ENCODE assay signal across 20 cellular contexts in the genomic region with DNA sequence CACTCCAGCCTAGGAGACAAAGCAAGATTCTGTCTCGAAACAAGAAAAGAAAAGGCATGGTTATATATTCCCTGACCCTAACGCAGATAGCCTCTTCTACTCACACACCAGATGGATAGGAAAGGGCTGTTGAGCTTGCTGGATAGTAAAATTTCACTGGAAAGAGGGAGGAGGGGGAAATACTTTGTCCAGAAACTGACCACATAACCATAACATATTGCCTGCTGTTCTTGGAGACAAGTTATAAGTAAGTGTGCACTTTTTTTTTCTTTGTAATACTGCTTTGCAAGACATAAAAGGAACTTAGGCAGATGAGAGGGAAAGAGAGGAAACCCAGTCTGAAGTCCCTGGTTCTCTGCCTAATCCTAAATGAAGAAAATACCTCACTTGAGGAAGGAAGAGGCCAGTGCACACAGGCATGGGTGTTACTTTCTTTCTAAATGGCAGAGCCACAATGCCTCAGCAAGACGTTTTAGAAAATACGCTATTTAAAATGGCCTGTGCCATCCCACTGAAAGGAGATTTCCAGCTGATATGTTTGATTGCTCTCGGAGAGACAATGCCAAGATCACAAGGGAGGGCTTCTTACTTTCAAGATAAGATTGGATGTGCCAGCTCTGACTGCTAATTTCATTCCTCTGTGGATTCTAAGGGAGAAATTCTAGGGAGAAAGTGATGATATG.
"Had no signal": no experiment of that assay in that cellular context is flagged by ENCODE, and none has a peak within 500 bp of the region (broad histone marks: within the 10 kb centered on the region; RNA-seq: fewer than 3 reads in every experiment).

No MANE protein-coding gene starts in this region.

- DNase-seq: activated CD4-positive, alpha-beta T cell treated with anti-CD3 and anti-CD28 coated beads for 1 hour; activated CD4-positive, alpha-beta T cell treated with anti-CD3 and anti-CD28 coated beads, Interleukin-2, amount 50 U/mL, for 48 hours; activated gamma-delta T cell treated with Interleukin-2 at 50 U/mL for 16 hours; activated naive CD8-positive, alpha-beta T cell treated with anti-CD3 and anti-CD28 coated beads, Interleukin-2, amount 10 ng/mL, durations not matched to agents 7 days and 5 days; activated T-cell treated with anti-CD3 and anti-CD28 coated beads, Interleukin-2, amount 50 U/mL, for 72 hours; aorta; caudate nucleus; cortex of kidney; foreskin melanocyte; heart right ventricle; islet precursor cell; left lung; ovary; stimulated activated CD4-positive, alpha-beta T cell treated with anti-CD3 and anti-CD28 coated beads, Interleukin-12 subunit alpha, Interleukin-12 subunit beta, amount 100 ng/mL, for 4 hours; stimulated activated CD4-positive, alpha-beta T cell treated with anti-CD3 and anti-CD28 coated beads, Interleukin-2, amount 100 ng/mL, for 48 hours; stimulated activated naive CD4-positive, alpha-beta T cell treated with Interleukin-2 at 50 U/mL for 16 hours; trophoblast cell had no signal

- H3K36me3 Mint-ChIP-seq: activated naive CD8-positive, alpha-beta T cell treated with anti-CD3 and anti-CD28 coated beads, Interleukin-2, amount 10 ng/mL, durations not matched to agents 7 days and 5 days; memory B cell had no signal

- H3K4me3 Mint-ChIP-seq: activated naive CD8-positive, alpha-beta T cell treated with anti-CD3 and anti-CD28 coated beads, Interleukin-2, amount 10 ng/mL, durations not matched to agents 7 days and 5 days; activated T-cell treated with anti-CD3 and anti-CD28 coated beads, Interleukin-2, amount 50 U/mL, for 72 hours; memory B cell; nephron had no signal

- H3K4me1 Mint-ChIP-seq: activated naive CD8-positive, alpha-beta T cell treated with anti-CD3 and anti-CD28 coated beads, Interleukin-2, amount 10 ng/mL, durations not matched to agents 7 days and 5 days; memory B cell had no signal

- H3K27ac Mint-ChIP-seq: activated naive CD8-positive, alpha-beta T cell treated with anti-CD3 and anti-CD28 coated beads, Interleukin-2, amount 10 ng/mL, durations not matched to agents 7 days and 5 days; activated T-cell treated with anti-CD3 and anti-CD28 coated beads, Interleukin-2, amount 50 U/mL, for 72 hours; memory B cell had no signal

- H3K27me3 Mint-ChIP-seq: memory B cell had no signal

- H3K4me1 ChIP-seq: esophagus muscularis mucosa, heart right ventricle, left lung had no signal

- H3K27me3 ChIP-seq: esophagus muscularis mucosa, heart right ventricle, left lung, ovary had no signal

- ATAC-seq: activated T-cell treated with anti-CD3 and anti-CD28 coated beads, Interleukin-2, amount 50 U/mL, for 72 hours; heart right ventricle; left lung had no signal

- H3K36me3 ChIP-seq: left lung, ovary had no signal

- H3K9me3 Mint-ChIP-seq: activated naive CD8-positive, alpha-beta T cell treated with anti-CD3 and anti-CD28 coated beads, Interleukin-2, amount 10 ng/mL, durations not matched to agents 7 days and 5 days; activated T-cell treated with anti-CD3 and anti-CD28 coated beads, Interleukin-2, amount 50 U/mL, for 72 hours had no signal

- H3K27ac ChIP-seq: esophagus muscularis mucosa, heart right ventricle, left lung, ovary had no signal

- H3K4me3 ChIP-seq: esophagus muscularis mucosa, heart right ventricle, left lung, ovary had no signal

- H3K9me3 ChIP-seq: esophagus muscularis mucosa, heart right ventricle, left lung, ovary had no signal
